8 cellular contexts compared by ENCODE assay signal in genomic region chr9:35051069-35051967, GRCh38. TPM values are rescaled to one million over a fixed set of nuclear protein-coding genes. Genes with fewer than 3 reads are reported as not detected.
A peak's percentile ranks its signal among the peaks of the same experiment; 100 is the strongest.
DNase-seq lines count a peak whose midpoint lies in the region; ATAC-seq and TF ChIP-seq lines count a peak whose summit lies in the region.

No MANE protein-coding gene starts in this region.

- peak; percentile 78 for ATAC-seq in DND-41 (ENCODE audit: insufficient read depth, low read depth)
- ATAC-seq in HG02623 (IDR thresholded peaks at IDR 0.05; ENCODE audit: unreplicated experiment): no peak
- ATAC-seq in HG02981 (IDR thresholded peaks at IDR 0.05; ENCODE audit: unreplicated experiment): no peak

- no peak overlapping the region for H3K9ac ChIP-seq in DND-41 (ENCODE audit: low read depth, low read length)

- DNase-seq in DND-41 (peak; percentile 55), HT1080 (ENCODE audit: low read depth) (peak; percentile 43), SKM-1 (lab: John Stamatoyannopoulos, UW; ENCODE audit: unreplicated experiment) (peak; percentile 24), astrocyte of the hippocampus (ENCODE audit: low read depth, low spot score) (peak; percentile 65), iris pigment epithelial cell (ENCODE audit: low read depth) (peak; percentile 55)
- peak in 2 of 3 experiments; percentile 20 to 29 for DNase-seq in stimulated activated CD4-positive, alpha-beta T cell treated with anti-CD3 and anti-CD28 coated beads, TNF-alpha, amount 100 ng/mL, for 4 hours (ENCODE audit: low read depth in 3 of 3)

- no peaks in the 10 kb centered on the region for H3K9me3 ChIP-seq in DND-41 (ENCODE audit: insufficient read depth, low read length, severe bottlenecking)

- no peaks in the 10 kb centered on the region for H4K20me1 ChIP-seq in DND-41 (ENCODE audit: insufficient read depth, low read length)

- no peak overlapping the region for H2AFZ ChIP-seq in DND-41 (ENCODE audit: low read depth, low read length)

- no peaks in the 10 kb centered on the region for H3K4me1 ChIP-seq in DND-41 (ENCODE audit: insufficient read depth, low read length)

- no peak overlapping the region for H3K27ac ChIP-seq in DND-41 (ENCODE audit: low read length)

- no peak overlapping the region for H3K4me3 ChIP-seq in DND-41 (ENCODE audit: low read depth in 1 of 2, low read length in 2 of 2)

- peaks cover 40% of the 10 kb centered on the region for H3K36me3 ChIP-seq in DND-41 (ENCODE audit: insufficient read depth, low read length)

- TF ChIP-seq CTCF in DND-41 (IDR thresholded peaks at IDR 0.05; ENCODE audit: borderline replicate concordance, extremely low read depth, low read length, poor library complexity, severe bottlenecking): peak; percentile 65

- H3K79me2 ChIP-seq in DND-41 (ENCODE audit: insufficient read depth, low read length): no peaks in the 10 kb centered on the region

- H3K4me2 ChIP-seq in DND-41 (ENCODE audit: insufficient read depth, low read length): no peak overlapping the region

- no peaks in the 10 kb centered on the region for H3K27me3 ChIP-seq in DND-41 (ENCODE audit: insufficient read depth, low read length, poor library complexity)

RNA-seq across cellular contexts. Expression of gene VCP, which starts 21.1 kb away (rescaled TPM):
- 396 and 426 TPM in 2 replicates for total RNA-seq in HT1080 (2014; rRNA removed; shearing (Covaris generic))
- polyA plus RNA-seq in HT1080 (2015; cell fraction: cytosol; rRNA removed): 152 and 162 TPM in 2 replicates
- 535 and 558 TPM in 2 replicates for polyA plus RNA-seq in HT1080 (2015; cell fraction: nucleus; rRNA removed)

RNA-seq across cellular contexts. Expression of gene FANCG, which starts 28.4 kb away (rescaled TPM):
- total RNA-seq in HT1080 (2014; rRNA removed; shearing (Covaris generic)): 49.5 and 52.2 TPM in 2 replicates
- polyA plus RNA-seq in HT1080 (2015; cell fraction: cytosol; rRNA removed): 23.7 and 31.6 TPM in 2 replicates
- polyA plus RNA-seq in HT1080 (2015; cell fraction: nucleus; rRNA removed): 77.3 and 94.7 TPM in 2 replicates

RNA-seq across cellular contexts. Expression of gene PIGO, which starts 45.1 kb away (rescaled TPM):
- 26.1 and 27.5 TPM in 2 replicates for total RNA-seq in HT1080 (2014; rRNA removed; shearing (Covaris generic))
- 19.6 and 23.5 TPM in 2 replicates for polyA plus RNA-seq in HT1080 (2015; cell fraction: cytosol; rRNA removed)
- polyA plus RNA-seq in HT1080 (2015; cell fraction: nucleus; rRNA removed): 67.4 and 86.8 TPM in 2 replicates

RNA-seq across cellular contexts. Expression of gene STOML2, which starts 51.6 kb away (rescaled TPM):
- total RNA-seq in HT1080 (2014; rRNA removed; shearing (Covaris generic)): 286 and 296 TPM in 2 replicates
- 237 and 268 TPM in 2 replicates for polyA plus RNA-seq in HT1080 (2015; cell fraction: cytosol; rRNA removed)
- polyA plus RNA-seq in HT1080 (2015; cell fraction: nucleus; rRNA removed): 125 and 128 TPM in 2 replicates
